In the genomic region with DNA sequence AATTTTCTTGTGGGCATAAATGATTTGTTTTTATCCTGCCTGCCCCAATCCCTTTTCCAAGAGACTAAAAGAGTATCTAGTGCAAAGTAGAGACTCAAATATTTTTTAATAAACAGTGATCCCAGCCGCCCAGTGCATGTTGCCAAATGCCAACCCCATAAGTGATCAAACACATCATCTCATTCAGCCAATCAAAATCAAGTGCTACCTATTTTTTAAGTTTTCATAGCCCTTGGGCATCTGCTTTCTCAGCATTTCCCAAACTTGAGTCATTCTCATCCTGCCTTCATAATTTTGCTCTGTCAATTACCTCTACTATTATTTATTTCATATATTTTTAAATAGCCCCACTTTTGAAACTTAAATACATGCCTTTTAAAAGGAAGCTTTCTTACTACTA, we compare ENCODE assay signal across 6 cellular contexts. TPM values are rescaled to one million over a fixed set of nuclear protein-coding genes. Genes with fewer than 3 reads are reported as not detected.
DNase-seq lines count a peak whose midpoint lies in the region; ATAC-seq, FAIRE-seq and TF ChIP-seq lines count a peak whose summit lies in the region.
"Not testable (repeated sequence)": the region's sequence is repeated elsewhere in the genome, so short reads cannot be mapped to it uniquely, and the experiment has no call there.
"Had no signal": no experiment of that assay in that cellular context is flagged by ENCODE, and none has a peak within 500 bp of the region (broad histone marks: within the 10 kb centered on the region; RNA-seq: fewer than 3 reads in every experiment).

No MANE protein-coding gene starts in this region.

- H3K9ac ChIP-seq in PC-3 (ENCODE audit: low read length); mammary epithelial cell (ENCODE audit: insufficient read depth, low read length); keratinocyte (ENCODE audit: control insufficient read depth, extremely low read depth, insufficient read depth, low read length): not testable (repeated sequence)

- ATAC-seq in PC-3 = peak; percentile 42

- intact Hi-C loops in PC-3 (cut with micrococcal nuclease); mammary epithelial cell (cut with micrococcal nuclease): not testable (repeated sequence)

- TF ChIP-seq CTCF in HFFc6 (IDR thresholded peaks at IDR 0.05); PC-3 (conservative IDR thresholded peaks at IDR 0.05; ENCODE audit: low read depth, low read length); mammary epithelial cell (conservative IDR thresholded peaks at IDR 0.05 in 1 of 2, IDR thresholded peaks at IDR 0.05 in 1 of 2; ENCODE audit: extremely low read depth in 1 of 2, insufficient read depth in 1 of 2, low read depth in 1 of 2, low read length in 2 of 2); keratinocyte (optimal IDR thresholded peaks at IDR 0.05 in 1 of 3, IDR thresholded peaks at IDR 0.05 in 1 of 3, conservative IDR thresholded peaks at IDR 0.05 in 1 of 3; ENCODE audit: extremely low read depth in 1 of 3, insufficient read depth in 2 of 3, low read length in 3 of 3): not testable (repeated sequence)

- not testable (repeated sequence) for H3K36me3 Mint-ChIP-seq in HFFc6 (ENCODE audit: low read depth)

- not testable (repeated sequence) for H3K27ac ChIP-seq in PC-3 (ENCODE audit: low read length); mammary epithelial cell (ENCODE audit: insufficient read depth, low read depth, low read length); keratinocyte (ENCODE audit: control insufficient read depth, insufficient read depth, low read length)

- H4K20me1 ChIP-seq in PC-3 (ENCODE audit: low read length); mammary epithelial cell (ENCODE audit: insufficient read depth, low read length); keratinocyte (ENCODE audit: control insufficient read depth, extremely low read depth, insufficient read depth, low read length): not testable (repeated sequence)

- H2AFZ ChIP-seq in PC-3 (ENCODE audit: low read length); mammary epithelial cell (ENCODE audit: low read depth, low read length); keratinocyte (ENCODE audit: control insufficient read depth, low read length): not testable (repeated sequence)

- in situ Hi-C loops in mammary epithelial cell (cut with MboI; ENCODE audit: low sequenced_read_pairs in 2 of 2) = not testable (repeated sequence)

- H3K9me3 ChIP-seq in PC-3 (ENCODE audit: low read length); mammary epithelial cell (replicated peaks; ENCODE audit: insufficient read depth, low read length); keratinocyte (ENCODE audit: control insufficient read depth, low read depth, low read length): not testable (repeated sequence)

- not testable (repeated sequence) for BruUV-seq in PC-3 (replicated peaks; lab: Mats Ljungman, UMichigan); mammary epithelial cell (replicated peaks; lab: Mats Ljungman, UMichigan)

- not testable (repeated sequence) for FAIRE-seq in keratinocyte (lab: Jason Lieb, UNC)

- H3K4me1 ChIP-seq in PC-3 (ENCODE audit: insufficient read depth, low read length); mammary epithelial cell (ENCODE audit: insufficient read depth, low read length); keratinocyte (ENCODE audit: control insufficient read depth, extremely low read depth, insufficient read depth, low read length): not testable (repeated sequence)

- POLR2A ChIA-PET in PC-3 (lab: Charles Lee; ENCODE audit: unreplicated experiment) = not testable (repeated sequence)

- not testable (repeated sequence) for H3K36me3 ChIP-seq in PC-3 (ENCODE audit: low read depth, low read length); mammary epithelial cell (ENCODE audit: insufficient read depth, low read length); keratinocyte (ENCODE audit: control insufficient read depth in 2 of 2, extremely low read depth in 1 of 2, insufficient read depth in 2 of 2, low read length in 2 of 2)

- peaks cover 22% of the 10 kb centered on the region for H3K4me1 Mint-ChIP-seq in HFFc6 (ENCODE audit: low read depth)

- H3K27me3 ChIP-seq in PC-3 (ENCODE audit: low read length); mammary epithelial cell (ENCODE audit: insufficient read depth, low read length); keratinocyte (ENCODE audit: control insufficient read depth, extremely low read depth, insufficient read depth, low read length): not testable (repeated sequence)

- not testable (repeated sequence) for H3K9me3 Mint-ChIP-seq in HFFc6

- dilution Hi-C loops in mammary epithelial cell (cut with HindIII; ENCODE audit: low sequenced_read_pairs); keratinocyte (cut with MboI; ENCODE audit: extremely low pct_ligation_motif_present, low sequenced_read_pairs): not testable (repeated sequence)

- 0% methylated on average over 1 of the region's 1 CpG for WGBS in mammary epithelial cell (ENCODE audit: low coverage, missing lambda C conversion rate)

- not testable (repeated sequence) for H3K4me3 ChIP-seq in PC-3 (ENCODE audit: low read length); mammary epithelial cell (replicated peaks in 1 of 3; ENCODE audit: insufficient read depth in 1 of 3, low read depth in 2 of 3, low read length in 3 of 3); keratinocyte (ENCODE audit: control insufficient read depth in 2 of 3, extremely low read depth in 1 of 3, insufficient read depth in 2 of 3, low read depth in 1 of 3, low read length in 3 of 3)

- CTCF ChIA-PET in PC-3 (lab: Charles Lee); mammary epithelial cell (lab: Charles Lee; ENCODE audit: low non-redundant PET): not testable (repeated sequence)

- not testable (repeated sequence) for H3F3A ChIP-seq in PC-3 (ENCODE audit: low read length, unreplicated experiment)

- H3K79me2 ChIP-seq in PC-3 (ENCODE audit: low read length); mammary epithelial cell (ENCODE audit: insufficient read depth, low read length); keratinocyte (ENCODE audit: control insufficient read depth, insufficient read depth, low read length): not testable (repeated sequence)

- H3K4me2 ChIP-seq in PC-3 (ENCODE audit: low read length); keratinocyte (ENCODE audit: control insufficient read depth, extremely low read depth, insufficient read depth, low read depth, low read length): not testable (repeated sequence)
- H3K4me2 ChIP-seq in mammary epithelial cell (ENCODE audit: insufficient read depth, low read depth, low read length) = peak overlapping the region; percentile 42

- H3K9me1 ChIP-seq in keratinocyte (ENCODE audit: control insufficient read depth, extremely low read depth, insufficient read depth, low read length) = not testable (repeated sequence)

- DNase-seq in EL (peak; percentile 39), HFFc6 (peak; percentile 25), PC-3 (peak; percentile 47), keratinocyte (ENCODE audit: low read depth, low spot score) (peak; percentile 0)
- DNase-seq in mammary epithelial cell = not testable (repeated sequence)

- H3K9me2 ChIP-seq in PC-3 (replicated peaks; ENCODE audit: low read length) = not testable (repeated sequence)

- H3K27ac Mint-ChIP-seq in HFFc6 = not testable (repeated sequence)

- H3K4me3 Mint-ChIP-seq in HFFc6 = not testable (repeated sequence)

- not testable (repeated sequence) for H3K27me3 Mint-ChIP-seq in HFFc6 (ENCODE audit: insufficient read depth)

RNA-seq across cellular contexts. Expression of a gene that starts 27.4 kb away (rescaled TPM):
- total RNA-seq in HFFc6 (2021; fragmentation: NEBNext Ultra II Directional; extraction: Animal tissue kit (Norgen Biotek cat#: 25700)) = 1 to 10 TPM in 1 of 6 experiments, under 1 TPM in 5; 0.34 to 1.1 (median 0.39) TPM
- 0.80 and 0.98 TPM in 2 replicates for total RNA-seq in PC-3 (2014; rRNA removed)
- under 1 TPM in 1 of 2 donors, not detected in 1; 0.67 TPM for total RNA-seq in mammary epithelial cell
- polyA plus RNA-seq in mammary epithelial cell = 0.10 TPM
- polyA minus RNA-seq in mammary epithelial cell = not detected
- 0.17 to 0.22 TPM (median 0.18 TPM) in 3 replicates for polyA plus RNA-seq in keratinocyte
- polyA plus RNA-seq in keratinocyte (2011; ENCODE audit: low read depth) = not detected
- polyA plus RNA-seq in keratinocyte (2011; cell fraction: cytosol; rRNA removed) = 0.19 TPM in 2 replicates
- 0.75 and 1.4 TPM in 2 replicates for polyA plus RNA-seq in keratinocyte (2011; cell fraction: nucleus; rRNA removed)
- polyA plus RNA-seq in keratinocyte (2012; ENCODE audit: low replicate concordance) = 0.08 and 0.24 TPM in 2 replicates
- polyA minus RNA-seq in keratinocyte = 0.10 to 0.13 TPM in 2 of 3 replicates, not detected in the other
- polyA minus RNA-seq in keratinocyte (2011; cell fraction: cytosol; rRNA and poly(A)+ RNA removed) = not detected
- 0.54 and 0.74 TPM in 2 replicates for polyA minus RNA-seq in keratinocyte (2011; cell fraction: nucleus; rRNA and poly(A)+ RNA removed)
- total RNA-seq: CD8-positive, alpha-beta T cell had no signal
